8 cellular contexts compared by ENCODE assay signal in genomic region chr6:30453508-30454206, GRCh38. TPM values are rescaled to one million over a fixed set of nuclear protein-coding genes. Genes with fewer than 3 reads are reported as not detected.
DNase-seq lines count a peak whose midpoint lies in the region; ATAC-seq, FAIRE-seq and TF ChIP-seq lines count a peak whose summit lies in the region.
"Not testable (repeated sequence)": the region's sequence is repeated elsewhere in the genome, so short reads cannot be mapped to it uniquely, and the experiment has no call there.

No MANE protein-coding gene starts in this region.

- TF ChIP-seq RAD21 in A549 (conservative IDR thresholded peaks at IDR 0.05 in 1 of 2, IDR thresholded peaks at IDR 0.05 in 1 of 2), result peak; percentile 52 to 60

- in situ Hi-C loops in GM13976 (cut with MboI; ENCODE audit: low sequenced_read_pairs, unreplicated experiment), result not testable (repeated sequence)

- peak; percentile 81 to 89 for DNase-seq in A549 (ENCODE audit: low read depth in 1 of 2, low spot score in 1 of 2)
- peak; percentile 92 for DNase-seq in GM13976 (ENCODE audit: low spot score)
- peak; percentile 91 for DNase-seq in NAMALWA (ENCODE audit: low spot score)
- DNase-seq in RWPE1 (ENCODE audit: low spot score), result peak; percentile 88
- DNase-seq in activated T-cell treated with anti-CD3 and anti-CD28 coated beads for 1 hour (ENCODE audit: low read depth), result peak; percentile 88
- peak; percentile 96 for DNase-seq in ecto neural progenitor cell (ENCODE audit: low spot score)
- DNase-seq in left lobe of liver (ENCODE audit: low spot score), result peak; percentile 71
- peak; percentile 71 to 92 (median 86) for DNase-seq in stimulated activated CD4-positive, alpha-beta T cell treated with anti-CD3 and anti-CD28 coated beads, Interleukin-12 subunit alpha, Interleukin-12 subunit beta, amount 100 ng/mL, for 48 hours (ENCODE audit: low read depth in 2 of 3, low spot score in 1 of 3)

- ATAC-seq in A549 (peak; percentile 82 to 97), left lobe of liver (peak; percentile 92)

- POLR2A ChIA-PET in A549 (lab: Yijun Ruan, JAX), result interaction anchor here (1.6 kb wide), 1 partner anchor 13 kb away, joined by 5 read pairs; no protein-coding TSS in a partner anchor
- POLR2A ChIA-PET in RWPE1 (lab: Yijun Ruan, JAX; ENCODE audit: low non-redundant PET), result not testable (repeated sequence)

- TF ChIP-seq EP300 in A549 (IDR thresholded peaks at IDR 0.05), result not testable (repeated sequence)

- WGBS in A549 (ENCODE audit: missing lambda C conversion rate), result 24% methylated on average over 20 of the region's 26 CpGs

- H3K27ac ChIP-seq in A549, RWPE1: not testable (repeated sequence)

- peak; percentile 61 for TF ChIP-seq CTCF in A549 (IDR thresholded peaks at IDR 0.05)
- TF ChIP-seq CTCF in GM13976 (IDR thresholded peaks at IDR 0.05; ENCODE audit: borderline replicate concordance, control extremely low read depth, extremely low read depth, insufficient read depth, missing control alignments), result peak; percentile 79
- TF ChIP-seq CTCF in RWPE1 (conservative IDR thresholded peaks at IDR 0.05; ENCODE audit: low read depth), result peak; percentile 83

- H3K4me3 ChIP-seq in A549, result not testable (repeated sequence)

- not testable (repeated sequence) for FAIRE-seq in A549 (lab: Jason Lieb, UNC)

- TF ChIP-seq POLR2A in A549 (IDR thresholded peaks at IDR 0.05; ENCODE audit: low read length), result not testable (repeated sequence)

- not testable (repeated sequence) for H3K4me1 ChIP-seq in A549

- not testable (repeated sequence) for H3K9me3 ChIP-seq in A549

- CTCF ChIA-PET in A549 (lab: Yijun Ruan, JAX), result interaction anchor here (0.6 to 2.3 kb wide), 36 partner anchors 9 to 978 kb away, joined by 3 to 16 read pairs (median 4); no protein-coding TSS in a partner anchor
- CTCF ChIA-PET in RWPE1 (lab: Yijun Ruan, JAX), result interaction anchor here (0.6 to 1.5 kb wide), 21 partner anchors 9 to 669 kb away, joined by 3 to 15 read pairs (median 4); no protein-coding TSS in a partner anchor

- peak overlapping the region; percentile 34; the same call in 1 of the 3 replicates for H3K4me2 ChIP-seq in A549

TF ChIP-seq in A549, 52 proteins besides CTCF, POLR2A, EP300 and RAD21:
- TF ChIP-seq SMC3 (IDR thresholded peaks at IDR 0.05), result peak; percentile 33; the same call in 1 of the 3 replicates

RNA-seq across cellular contexts. Expression of gene HLA-E, which starts 35.7 kb away (rescaled TPM):
- 38.3 and 40.0 TPM in 2 replicates for polyA plus RNA-seq in A549 (2011; rRNA removed)
- 26.0 and 28.5 TPM in 2 replicates for polyA plus RNA-seq in A549 (2012; cell fraction: cytosol; rRNA removed)
- polyA plus RNA-seq in A549 (2012; cell fraction: nucleus; rRNA removed), result 37.9 and 38.5 TPM in 2 replicates
- polyA plus RNA-seq in A549 (2017; fragmentation: RNase III; extraction: RNeasy Plus Mini Kit Qiagen cat#74134 plus additional on column Dnase treatment), result 33.6 to 41.7 TPM (median 40.3 TPM) in 3 replicates
- 23.6 and 24.0 TPM in 2 replicates for polyA minus RNA-seq in A549 (2011; rRNA and poly(A)+ RNA removed)
- 141 TPM for total RNA-seq in left lobe of liver
